8 cellular contexts compared by ENCODE assay signal in genomic region chr21:25638634-25639166, GRCh38. TPM values are rescaled to one million over a fixed set of nuclear protein-coding genes. Genes with fewer than 3 reads are reported as not detected.
DNase-seq lines count a peak whose midpoint lies in the region; ATAC-seq and TF ChIP-seq lines count a peak whose summit lies in the region.

No MANE protein-coding gene starts in this region.

- H2AFZ ChIP-seq in IMR-90 (replicated peaks; ENCODE audit: low read length, poor library complexity) = peak overlapping the region; percentile 92

- peaks cover 25% of the 10 kb centered on the region for H3K4me1 Mint-ChIP-seq in activated CD4-positive, alpha-beta T cell treated with anti-CD3 and anti-CD28 coated beads, Interleukin-2, amount 10 ng/mL, durations not matched to agents 24 days and 14 days
- peaks cover 15% of the 10 kb centered on the region for H3K4me1 Mint-ChIP-seq in central memory CD8-positive, alpha-beta T cell

- no peak overlapping the region for H2AK9ac ChIP-seq in IMR-90 (replicated peaks; ENCODE audit: low read depth, low read length, poor library complexity)

- peak overlapping the region; percentile 80 for H3K4me2 ChIP-seq in IMR-90 (ENCODE audit: low read depth, low read length)

- no peak overlapping the region for H3K27ac ChIP-seq in IMR-90 (ENCODE audit: insufficient read depth, low read length)
- H3K27ac ChIP-seq in mesodermal cell (ENCODE audit: low read depth, low read length, severe bottlenecking) = no peak overlapping the region

- H2BK5ac ChIP-seq in IMR-90 (ENCODE audit: low read depth, low read length, poor library complexity, severe bottlenecking) = no peak overlapping the region

- no peak for DNase-seq in activated CD4-positive, alpha-beta T cell treated with anti-CD3 and anti-CD28 coated beads, Interleukin-2, amount 10 ng/mL, durations not matched to agents 24 days and 14 days
- no peak for DNase-seq in activated CD4-positive, alpha-beta T cell treated with anti-CD3 and anti-CD28 coated beads for 48 hours
- peak; percentile 27 for DNase-seq in IMR-90
- no peak for DNase-seq in central memory CD8-positive, alpha-beta T cell (ENCODE audit: low spot score in 2 of 2)
- no peak for DNase-seq in COLO668 (lab: John Stamatoyannopoulos, UW; ENCODE audit: unreplicated experiment)

- dilution Hi-C loops in IMR-90 (cut with HindIII; ENCODE audit: low sequenced_read_pairs, unreplicated experiment) = no loop called here

- H3K4ac ChIP-seq in IMR-90 (ENCODE audit: low read depth, low read length) = no peak overlapping the region

- no peak overlapping the region for H3K23ac ChIP-seq in IMR-90 (ENCODE audit: low read depth, low read length)

- peaks cover 22% of the 10 kb centered on the region for H3K27me3 Mint-ChIP-seq in activated CD4-positive, alpha-beta T cell treated with anti-CD3 and anti-CD28 coated beads, Interleukin-2, amount 10 ng/mL, durations not matched to agents 24 days and 14 days
- peaks cover 59% of the 10 kb centered on the region for H3K27me3 Mint-ChIP-seq in central memory CD8-positive, alpha-beta T cell

- H3K36me3 ChIP-seq in IMR-90 (ENCODE audit: control insufficient read depth, insufficient read depth, low read length) (no peaks in the 10 kb centered on the region), mesodermal cell (ENCODE audit: control insufficient read depth, insufficient read depth, low read length) (no peaks in the 10 kb centered on the region)

- H4K91ac ChIP-seq in IMR-90 (ENCODE audit: insufficient read depth, low read depth, low read length) = no peak overlapping the region

- H2BK20ac ChIP-seq in IMR-90 (ENCODE audit: low read depth, low read length) = no peak overlapping the region

- BruUV-seq in IMR-90 (replicated peaks; lab: Mats Ljungman, UMichigan) = no TSS peak

- no peak overlapping the region for H2BK120ac ChIP-seq in IMR-90 (ENCODE audit: low read depth, low read length)

- no peak for TF ChIP-seq RAD21 in IMR-90 (IDR thresholded peaks at IDR 0.05; ENCODE audit: low read length)

- no peaks in the 10 kb centered on the region for H4K20me1 ChIP-seq in IMR-90 (ENCODE audit: insufficient read depth, low read length)

- H3K27me3 ChIP-seq in IMR-90 (ENCODE audit: control insufficient read depth, insufficient read depth, low read length) = peaks cover 12% of the 10 kb centered on the region

- H3K9ac ChIP-seq in IMR-90 (ENCODE audit: low read depth, low read length) = peak overlapping the region; percentile 11; the same call in 1 of the 2 replicates

- no peaks in the 10 kb centered on the region for H3K79me1 ChIP-seq in IMR-90 (ENCODE audit: low read depth in 1 of 2, low read length in 2 of 2)

- H3K18ac ChIP-seq in IMR-90 (ENCODE audit: low read depth, low read length) = no peak overlapping the region

- H3K9me1 ChIP-seq in IMR-90 (ENCODE audit: insufficient read depth, low read length) = no peaks in the 10 kb centered on the region

- ATAC-seq in IMR-90 (ENCODE audit: low read depth) = no peak
- ATAC-seq in central memory CD8-positive, alpha-beta T cell (replicated peaks; ENCODE audit: extremely low read depth, poor library complexity, severe bottlenecking) = peak; percentile 10
- ATAC-seq in GM18907 (IDR thresholded peaks at IDR 0.05; ENCODE audit: unreplicated experiment) = no peak
- ATAC-seq in HG02642 (IDR thresholded peaks at IDR 0.05; ENCODE audit: poor library complexity, unreplicated experiment) = no peak

- no peaks in the 10 kb centered on the region for H3K36me3 Mint-ChIP-seq in activated CD4-positive, alpha-beta T cell treated with anti-CD3 and anti-CD28 coated beads, Interleukin-2, amount 10 ng/mL, durations not matched to agents 24 days and 14 days (ENCODE audit: low read depth)
- peaks cover 1% of the 10 kb centered on the region for H3K36me3 Mint-ChIP-seq in central memory CD8-positive, alpha-beta T cell (ENCODE audit: insufficient read depth)

- H3K56ac ChIP-seq in IMR-90 (ENCODE audit: extremely low read depth, insufficient read depth, low read length) = no peak overlapping the region

- in situ Hi-C loops in IMR-90 (cut with MboI; ENCODE audit: low sequenced_read_pairs) = no loop called here

- H4K5ac ChIP-seq in IMR-90 (ENCODE audit: low read depth, low read length) = no peak overlapping the region; the same call in 1 of the 2 replicates

- WGBS in IMR-90 (ENCODE audit: extremely low coverage in 2 of 2, insufficient read length in 1 of 2), 2 experiments = 0% methylated on average over 3 of the region's 10 CpGs; no CpG with 5 or more reads in 1 of the 2 experiments
- WGBS in mesodermal cell (ENCODE audit: insufficient coverage in 2 of 2), 2 experiments = 17 to 27% methylated on average over 2 to 9 of the region's 10 CpGs

- H3K4me3 Mint-ChIP-seq in activated CD4-positive, alpha-beta T cell treated with anti-CD3 and anti-CD28 coated beads, Interleukin-2, amount 10 ng/mL, durations not matched to agents 24 days and 14 days = peak overlapping the region; percentile 79
- H3K4me3 Mint-ChIP-seq in central memory CD8-positive, alpha-beta T cell = peak overlapping the region; percentile 72

- no peak for TF ChIP-seq POLR2A in IMR-90 (IDR thresholded peaks at IDR 0.05; ENCODE audit: low read depth, low read length)

- H3K4me1 ChIP-seq in IMR-90 (ENCODE audit: control insufficient read depth, insufficient read depth, low read length) (peaks cover 2% of the 10 kb centered on the region; the same call in 1 of the 2 replicates), mesodermal cell (ENCODE audit: control insufficient read depth, insufficient read depth, low read length, poor library complexity, severe bottlenecking) (no peaks in the 10 kb centered on the region)

- no peak overlapping the region for H3K14ac ChIP-seq in IMR-90 (replicated peaks; ENCODE audit: low read depth, low read length)

- peak overlapping the region; percentile 38 for H3K27ac Mint-ChIP-seq in activated CD4-positive, alpha-beta T cell treated with anti-CD3 and anti-CD28 coated beads, Interleukin-2, amount 10 ng/mL, durations not matched to agents 24 days and 14 days
- peak overlapping the region; percentile 22 for H3K27ac Mint-ChIP-seq in central memory CD8-positive, alpha-beta T cell (ENCODE audit: low read depth)

- intact Hi-C loops in activated CD4-positive, alpha-beta T cell treated with anti-CD3 and anti-CD28 coated beads, Interleukin-2, amount 10 ng/mL, durations not matched to agents 24 days and 14 days (cut with micrococcal nuclease) = loop anchor here (1.0 kb wide), 1 partner anchor 30 kb away; no protein-coding TSS in a partner anchor
- intact Hi-C loops in IMR-90 (cut with micrococcal nuclease) = no loop called here

- H3K9me3 ChIP-seq in IMR-90 (ENCODE audit: control insufficient read depth, insufficient read depth, low read length) = no peaks in the 10 kb centered on the region
- H3K9me3 ChIP-seq in mesodermal cell (ENCODE audit: control insufficient read depth, low read length) = no peaks in the 10 kb centered on the region

- CTCF ChIA-PET in IMR-90 (lab: Yijun Ruan, JAX) = interaction anchor here (1.0 kb wide), 1 partner anchor 30 kb away, joined by 3 read pairs; no protein-coding TSS in a partner anchor

- H3K9me3 Mint-ChIP-seq in activated CD4-positive, alpha-beta T cell treated with anti-CD3 and anti-CD28 coated beads, Interleukin-2, amount 10 ng/mL, durations not matched to agents 24 days and 14 days = peaks cover 3% of the 10 kb centered on the region
- H3K9me3 Mint-ChIP-seq in central memory CD8-positive, alpha-beta T cell = no peaks in the 10 kb centered on the region

- no peak overlapping the region for H2AK5ac ChIP-seq in IMR-90 (ENCODE audit: low read depth, low read length)

- POLR2A ChIA-PET in IMR-90 (lab: Charles Lee; ENCODE audit: unreplicated experiment) = interaction anchor here (0.7 kb wide), 1 partner anchor 195 kb away, joined by 3 read pairs; no protein-coding TSS in a partner anchor

- H3K4me3 ChIP-seq in IMR-90 (ENCODE audit: insufficient read depth, low read depth, low read length) (peak overlapping the region; percentile 53), mesodermal cell (ENCODE audit: extremely low read depth, insufficient read depth, low read length, poor library complexity, severe bottlenecking) (peak overlapping the region; percentile 66)

- no peak for TF ChIP-seq CTCF in IMR-90 (conservative IDR thresholded peaks at IDR 0.05; ENCODE audit: low read depth, low read length)

- H4K8ac ChIP-seq in IMR-90 (ENCODE audit: low read depth in 2 of 2, low read length in 2 of 2) = no peak overlapping the region

- no peak overlapping the region for H2BK15ac ChIP-seq in IMR-90 (ENCODE audit: low read depth, low read length)

TF ChIP-seq in IMR-90, 13 proteins besides CTCF, POLR2A, EP300 and RAD21:
- TF ChIP-seq RCOR1 (IDR thresholded peaks at IDR 0.05; ENCODE audit: insufficient replicate concordance, low read length) (no peak), NFE2L2 (IDR thresholded peaks at IDR 0.05; ENCODE audit: low read depth, low read length) (no peak), CHD1 (IDR thresholded peaks at IDR 0.05; ENCODE audit: low read depth, low read length) (no peak), CEBPB (IDR thresholded peaks at IDR 0.05; ENCODE audit: low read depth, low read length) (peak; percentile 44; the same call in 1 of the 2 replicates), MAZ (IDR thresholded peaks at IDR 0.05; ENCODE audit: borderline replicate concordance, low read depth, low read length) (no peak)

RNA-seq across cellular contexts. Expression of gene JAM2, which starts 0.4 kb away (rescaled TPM):
- total RNA-seq in activated CD4-positive, alpha-beta T cell treated with anti-CD3 and anti-CD28 coated beads, Interleukin-2, amount 10 ng/mL, durations not matched to agents 24 days and 14 days = 0.33 and 0.36 TPM in 2 replicates
- 0.72 and 0.83 TPM in 2 replicates for total RNA-seq in IMR-90 (2012; rRNA removed)
- polyA plus RNA-seq in IMR-90 (2012; rRNA removed) = 2.0 and 2.1 TPM in 2 replicates
- 0.50 and 0.59 TPM in 2 replicates for polyA plus RNA-seq in IMR-90 (2012; cell fraction: cytosol; rRNA removed)
- 0.36 and 3.0 TPM in 2 replicates for polyA plus RNA-seq in IMR-90 (2012; cell fraction: nucleus; rRNA removed; ENCODE audit: low replicate concordance)
- 8.2 TPM for polyA plus RNA-seq in mesodermal cell (2013, experiment 1 of 2)
- 4.5 TPM for polyA plus RNA-seq in mesodermal cell (2013, experiment 2 of 2)

RNA-seq across cellular contexts. Expression of gene MRPL39, which starts 31.4 kb away (rescaled TPM):
- total RNA-seq in activated CD4-positive, alpha-beta T cell treated with anti-CD3 and anti-CD28 coated beads, Interleukin-2, amount 10 ng/mL, durations not matched to agents 24 days and 14 days = 63.2 and 66.0 TPM in 2 replicates
- total RNA-seq in IMR-90 (2012; rRNA removed) = 20.6 and 40.0 TPM in 2 replicates
- 15.2 and 15.4 TPM in 2 replicates for polyA plus RNA-seq in IMR-90 (2012; rRNA removed)
- 3.0 and 5.4 TPM in 2 replicates for polyA plus RNA-seq in IMR-90 (2012; cell fraction: cytosol; rRNA removed)
- 1.3 and 5.9 TPM in 2 replicates for polyA plus RNA-seq in IMR-90 (2012; cell fraction: nucleus; rRNA removed; ENCODE audit: low replicate concordance)
- 49.1 TPM for polyA plus RNA-seq in mesodermal cell (2013, experiment 1 of 2)
- polyA plus RNA-seq in mesodermal cell (2013, experiment 2 of 2) = 59.8 TPM
